Comparison of ENCODE assay signal across 8 cellular contexts in genomic region chr6:30325873-30326445, GRCh38. TPM values are rescaled to one million over a fixed set of nuclear protein-coding genes. Genes with fewer than 3 reads are reported as not detected.
DNase-seq lines count a peak whose midpoint lies in the region; ATAC-seq, FAIRE-seq and TF ChIP-seq lines count a peak whose summit lies in the region.

No MANE protein-coding gene starts in this region.

- H3K36me3 ChIP-seq in pancreas: peaks cover 0 to 11% (median 10%) of the 10 kb centered on the region in 3 donors
- H3K36me3 ChIP-seq in upper lobe of left lung: peaks cover 0 to 19% (median 16%) of the 10 kb centered on the region in 4 donors

- TF ChIP-seq RAD21 in A549 (conservative IDR thresholded peaks at IDR 0.05 in 1 of 2, IDR thresholded peaks at IDR 0.05 in 1 of 2): no peak

- H3K27ac ChIP-seq in A549 (peak overlapping the region; percentile 99), pancreas (peak overlapping the region; percentile 93 to 98 (median 96)), upper lobe of left lung (peak overlapping the region; percentile 93 to 99 (median 98))

- H3K4me1 ChIP-seq in A549: peaks cover 29% of the 10 kb centered on the region
- peaks cover 12 to 28% (median 15%) of the 10 kb centered on the region in 3 donors for H3K4me1 ChIP-seq in pancreas
- H3K4me1 ChIP-seq in upper lobe of left lung: peaks cover 16 to 47% (median 26%) of the 10 kb centered on the region in 4 donors

- FAIRE-seq in A549 (lab: Jason Lieb, UNC) (no peak), pancreas (lab: Jason Lieb, UNC) (no peak)

- CTCF ChIA-PET in A549 (lab: Yijun Ruan, JAX): interaction anchor here (1.0 to 1.3 kb wide), 2 partner anchors 10 to 16 kb away, joined by 3 to 4 read pairs; no protein-coding TSS in a partner anchor

- H3K27me3 ChIP-seq in pancreas (no peaks in the 10 kb centered on the region), upper lobe of left lung (no peaks in the 10 kb centered on the region)

- POLR2A ChIA-PET in A549 (lab: Yijun Ruan, JAX): interaction anchor here (0.6 to 1.7 kb wide), 3 partner anchors 12 to 107 kb away, joined by 3 to 5 read pairs (median 5); partner anchors contain the start of gene RPP21

- TF ChIP-seq EP300 in A549 (IDR thresholded peaks at IDR 0.05) (no peak), upper lobe of left lung (IDR thresholded peaks at IDR 0.05) (no peak)

- H3K9me3 ChIP-seq in A549: no peaks in the 10 kb centered on the region
- no peaks in the 10 kb centered on the region for H3K9me3 ChIP-seq in pancreas
- H3K9me3 ChIP-seq in upper lobe of left lung: no peaks in the 10 kb centered on the region

- TF ChIP-seq CTCF in A549 (IDR thresholded peaks at IDR 0.05) (no peak), foreskin fibroblast (IDR thresholded peaks at IDR 0.05; ENCODE audit: low read depth, low read length) (no peak), pancreas (IDR thresholded peaks at IDR 0.05) (no peak), upper lobe of left lung (IDR thresholded peaks at IDR 0.05) (no peak)

- intact Hi-C loops in pancreas (cut with DNase I): no loop called here

- H3K4me3 ChIP-seq in A549 (peak overlapping the region; percentile 86), foreskin fibroblast (ENCODE audit: low read depth in 1 of 2, low read length in 2 of 2) (peak overlapping the region; percentile 93 to 96), pancreas (peak overlapping the region; percentile 64 to 89 (median 82)), upper lobe of left lung (peak overlapping the region; percentile 64 to 95 (median 91))

- WGBS in A549 (ENCODE audit: missing lambda C conversion rate): 3% methylated on average over 12 of the region's 25 CpGs
- WGBS in pancreas, 2 donors: 0 to 1% methylated on average over 25 of the region's 25 CpGs
- WGBS in upper lobe of left lung, 2 donors: 1% methylated on average over 16 to 25 of the region's 25 CpGs

- TF ChIP-seq POLR2A in A549 (IDR thresholded peaks at IDR 0.05; ENCODE audit: low read length): no peak
- no peak for TF ChIP-seq POLR2A in upper lobe of left lung (IDR thresholded peaks at IDR 0.05)

- DNase-seq in A549 (ENCODE audit: low read depth in 1 of 2, low spot score in 1 of 2): peak in 1 of 2 experiments; percentile 49
- DNase-seq in NCI-H82 treated with DMSO at 0.1 percent for 48 hours (lab: John Stamatoyannopoulos, UW; ENCODE audit: unreplicated experiment): peak; percentile 72
- peak; percentile 52 for DNase-seq in activated T-cell treated with anti-CD3 and anti-CD28 coated beads for 48 hours (ENCODE audit: low read depth)
- DNase-seq in foreskin fibroblast: no peak
- DNase-seq in pancreas: peak in 4 of 6 donors; percentile 42 to 62 (median 48)
- peak in 1 of 2 donors; percentile 84 for DNase-seq in upper lobe of left lung

- peak; percentile 26 to 85 for ATAC-seq in A549
- ATAC-seq in GM18873 (IDR thresholded peaks at IDR 0.05; ENCODE audit: low FRiP score, unreplicated experiment): peak; percentile 27
- ATAC-seq in HG03342 (IDR thresholded peaks at IDR 0.05; ENCODE audit: unreplicated experiment): peak; percentile 29
- peak; percentile 18 to 86 (median 79) for ATAC-seq in pancreas
- ATAC-seq in upper lobe of left lung (ENCODE audit: low FRiP score in 2 of 2): peak; percentile 1 to 64

- H3K4me2 ChIP-seq in A549: peak overlapping the region; percentile 97

TF ChIP-seq in A549, 52 proteins besides CTCF, POLR2A, EP300 and RAD21:
- TF ChIP-seq MAX (IDR thresholded peaks at IDR 0.05) (peak; percentile 78), FOSB (CRISPR knock-in tag; IDR thresholded peaks at IDR 0.05) (no peak), E2F6 (IDR thresholded peaks at IDR 0.05; ENCODE audit: borderline replicate concordance, low read depth) (peak; percentile 41; the same call in 1 of the 2 replicates), USF2 (IDR thresholded peaks at IDR 0.05) (peak; percentile 26; the same call in 1 of the 2 replicates)
TF ChIP-seq in A549: peak in this region for 3.

RNA-seq across cellular contexts. Expression of gene TRIM39, which starts 0.8 kb away (rescaled TPM):
- polyA plus RNA-seq in A549 (2011; rRNA removed) (5.3 and 7.1 TPM in 2 replicates), A549 (2017; fragmentation: RNase III; extraction: RNeasy Plus Mini Kit Qiagen cat#74134 plus additional on column Dnase treatment) (7.1 to 9.1 TPM (median 8.1 TPM) in 3 replicates), pancreas (10 to 100 TPM; 10.2 to 12.5 TPM)
- polyA plus RNA-seq in A549 (2012; cell fraction: cytosol; rRNA removed): 3.9 and 4.1 TPM in 2 replicates
- 7.7 and 11.0 TPM in 2 replicates for polyA plus RNA-seq in A549 (2012; cell fraction: nucleus; rRNA removed)
- polyA minus RNA-seq in A549 (2011; rRNA and poly(A)+ RNA removed): 7.9 and 8.9 TPM in 2 replicates
- total RNA-seq in pancreas (1 to 10 TPM; 5.6 to 8.6 (median 6.6) TPM), upper lobe of left lung (10 to 100 TPM; 12.2 to 23.3 (median 16.2) TPM)

RNA-seq across cellular contexts. Expression of gene RPP21, which starts 19.0 kb away (rescaled TPM):
- polyA plus RNA-seq in A549 (2011; rRNA removed) (33.6 and 37.4 TPM in 2 replicates), A549 (2017; fragmentation: RNase III; extraction: RNeasy Plus Mini Kit Qiagen cat#74134 plus additional on column Dnase treatment) (54.8 to 59.5 TPM (median 58.4 TPM) in 3 replicates), pancreas (10 to 100 TPM; 84.2 to 93.1 TPM)
- polyA plus RNA-seq in A549 (2012; cell fraction: cytosol; rRNA removed): 170 and 176 TPM in 2 replicates
- 162 and 212 TPM in 2 replicates for polyA plus RNA-seq in A549 (2012; cell fraction: nucleus; rRNA removed)
- polyA minus RNA-seq in A549 (2011; rRNA and poly(A)+ RNA removed): 6.5 and 11.0 TPM in 2 replicates
- total RNA-seq in pancreas (10 to 100 TPM; 21.2 to 31.6 (median 25.8) TPM), upper lobe of left lung (10 to 100 TPM; 34.6 to 72.4 (median 45.5) TPM)

Comparison
In these comparisons a context has a peak if more than half of its experiments do, and no peak if none do; other contexts are left out.
1. ATAC-seq: peak in every context shown above with its lines; median percentile 79 in pancreas; 56 in A549; 32 in upper lobe of left lung; 29 in HG03342; 27 in GM18873.
2. DNase-seq: peak in NCI-H82 treated with DMSO at 0.1 percent for 48 hours (single experiment), activated T-cell treated with anti-CD3 and anti-CD28 coated beads for 48 hours (single experiment) and pancreas (4 of 6); none in foreskin fibroblast (0 of 2).
3. Peak in every context shown above with its lines, with median percentiles within 50 percentile points of each other: H3K27ac ChIP-seq and H3K4me3 ChIP-seq.